ENCODE assay signal across 22 cellular contexts in the genomic region with DNA sequence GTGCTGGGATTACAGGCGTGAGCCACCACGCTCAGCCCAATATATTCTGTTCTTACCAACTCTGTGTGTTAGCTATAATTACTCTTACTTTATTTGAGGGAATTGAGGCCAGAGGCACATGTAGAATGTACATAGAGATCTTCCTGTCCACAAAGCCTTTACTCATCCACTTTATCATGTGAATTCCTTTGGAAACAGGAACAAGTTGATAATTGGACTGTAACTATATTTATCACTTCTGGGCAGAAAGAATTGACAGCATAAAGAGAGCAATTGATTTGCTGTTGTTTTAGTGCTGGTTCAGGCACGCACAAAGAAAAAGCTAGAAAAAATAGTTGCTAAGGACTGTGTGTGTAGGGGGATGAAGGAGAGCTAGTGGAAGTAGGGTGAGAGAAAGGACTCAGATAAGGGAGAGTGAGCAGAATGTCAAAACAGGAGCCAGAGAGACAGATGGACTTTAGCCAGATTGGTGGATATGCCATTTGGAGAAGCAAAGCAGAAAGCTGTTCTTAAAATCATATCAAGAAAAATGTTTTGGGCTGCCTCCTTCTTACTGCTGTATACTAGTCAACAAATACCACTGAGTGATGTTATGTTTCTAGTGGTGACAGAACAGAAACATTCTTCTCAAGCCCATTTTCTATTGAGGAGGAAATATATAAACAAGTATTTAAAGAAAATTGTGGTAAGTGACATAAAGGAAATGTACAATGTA.
"Had no signal": no experiment of that assay in that cellular context is flagged by ENCODE, and none has a peak within 500 bp of the region (broad histone marks: within the 10 kb centered on the region; RNA-seq: fewer than 3 reads in every experiment).

No MANE protein-coding gene starts in this region.

- H3K4me3 Mint-ChIP-seq: activated CD4-positive, alpha-beta T cell treated with anti-CD3 and anti-CD28 coated beads, Interleukin-2, amount 10 ng/mL, durations not matched to agents 24 days and 14 days; activated CD8-positive, alpha-beta T cell treated with anti-CD3 and anti-CD28 coated beads, Interleukin-2, amount 10 ng/mL, durations not matched to agents 7 days and 5 days; activated naive CD8-positive, alpha-beta T cell treated with anti-CD3 and anti-CD28 coated beads, Interleukin-2, amount 10 ng/mL, durations not matched to agents 7 days and 5 days; activated T-cell treated with anti-CD3 and anti-CD28 coated beads, Interleukin-2, amount 50 U/mL, for 24 hours; central memory CD8-positive, alpha-beta T cell; nephron had no signal

- H3K36me3 ChIP-seq: colonic mucosa, gastrocnemius medialis, lower lobe of right lung, tibial artery had no signal

- H3K27me3 ChIP-seq: body of pancreas, colonic mucosa, gastrocnemius medialis, tibial artery had no signal

- H3K4me1 Mint-ChIP-seq: activated CD4-positive, alpha-beta T cell treated with anti-CD3 and anti-CD28 coated beads, Interleukin-2, amount 10 ng/mL, durations not matched to agents 24 days and 14 days; activated naive CD8-positive, alpha-beta T cell treated with anti-CD3 and anti-CD28 coated beads, Interleukin-2, amount 10 ng/mL, durations not matched to agents 7 days and 5 days; central memory CD8-positive, alpha-beta T cell had no signal

- H3K27ac ChIP-seq: body of pancreas, colonic mucosa, gastrocnemius medialis, lower lobe of right lung, tibial artery had no signal

- H3K9me3 ChIP-seq: body of pancreas, colonic mucosa, gastrocnemius medialis, lower lobe of right lung, tibial artery had no signal

- DNase-seq: activated CD4-positive, alpha-beta T cell treated with anti-CD3 and anti-CD28 coated beads, Interleukin-2, amount 10 ng/mL, durations not matched to agents 24 days and 14 days; activated CD4-positive, CD25-positive, alpha-beta regulatory T cell; activated CD8-positive, alpha-beta T cell treated with anti-CD3 and anti-CD28 coated beads, Interleukin-2, amount 10 ng/mL, durations not matched to agents 7 days and 5 days; activated naive CD4-positive, alpha-beta T cell treated with Interleukin-2 at 50 U/mL for 16 hours; activated naive CD8-positive, alpha-beta T cell treated with anti-CD3 and anti-CD28 coated beads, Interleukin-2, amount 10 ng/mL, durations not matched to agents 7 days and 5 days; activated T-cell treated with anti-CD3 and anti-CD28 coated beads, Interleukin-2, amount 50 U/mL, for 24 hours; body of pancreas; colonic mucosa; erythroblast; gastrocnemius medialis; lower lobe of right lung; occipital lobe; posterior cingulate gyrus; retina; stimulated activated CD4-positive, alpha-beta T cell treated with anti-CD3 and anti-CD28 coated beads, Interleukin-2, amount 100 ng/mL, for 24 hours; stimulated activated naive CD8-positive, alpha-beta T cell treated with anti-CD3 and anti-CD28 coated beads, Interleukin-15, Interleukin-2, amounts not matched to agents 100 U/mL and 50 U/mL, for 24 hours; substantia nigra; T1000; tibial artery had no signal

- H3K4me3 ChIP-seq: body of pancreas, colonic mucosa, gastrocnemius medialis, lower lobe of right lung, tibial artery had no signal

- H3K27ac Mint-ChIP-seq: activated CD4-positive, alpha-beta T cell treated with anti-CD3 and anti-CD28 coated beads, Interleukin-2, amount 10 ng/mL, durations not matched to agents 24 days and 14 days; activated CD8-positive, alpha-beta T cell treated with anti-CD3 and anti-CD28 coated beads, Interleukin-2, amount 10 ng/mL, durations not matched to agents 7 days and 5 days; activated naive CD8-positive, alpha-beta T cell treated with anti-CD3 and anti-CD28 coated beads, Interleukin-2, amount 10 ng/mL, durations not matched to agents 7 days and 5 days; activated T-cell treated with anti-CD3 and anti-CD28 coated beads, Interleukin-2, amount 50 U/mL, for 24 hours; activated T-helper 2 cell treated with anti-CD3 and anti-CD28 coated beads, Interferon-gamma antibody, Interleukin-2, Interleukin-4, amounts not matched to agents 10 μg/mL and 5 μg/mL and 100 μg/mL, durations not matched to agents 14 hours and 24 hours and 36 hours had no signal

- ATAC-seq: activated CD8-positive, alpha-beta T cell treated with anti-CD3 and anti-CD28 coated beads, Interleukin-2, amount 10 ng/mL, durations not matched to agents 7 days and 5 days; body of pancreas; gastrocnemius medialis; lower lobe of right lung; stimulated activated naive CD8-positive, alpha-beta T cell treated with anti-CD3 and anti-CD28 coated beads, Interleukin-15, Interleukin-2, amounts not matched to agents 100 U/mL and 50 U/mL, for 24 hours had no signal

- H3K27me3 Mint-ChIP-seq: activated CD4-positive, alpha-beta T cell treated with anti-CD3 and anti-CD28 coated beads, Interleukin-2, amount 10 ng/mL, durations not matched to agents 24 days and 14 days; activated naive CD8-positive, alpha-beta T cell treated with anti-CD3 and anti-CD28 coated beads, Interleukin-2, amount 10 ng/mL, durations not matched to agents 7 days and 5 days; activated T-cell treated with anti-CD3 and anti-CD28 coated beads, Interleukin-2, amount 50 U/mL, for 24 hours; central memory CD8-positive, alpha-beta T cell had no signal

- H3K9me3 Mint-ChIP-seq: activated CD4-positive, alpha-beta T cell treated with anti-CD3 and anti-CD28 coated beads, Interleukin-2, amount 10 ng/mL, durations not matched to agents 24 days and 14 days; nephron had no signal

- H3K36me3 Mint-ChIP-seq: activated naive CD8-positive, alpha-beta T cell treated with anti-CD3 and anti-CD28 coated beads, Interleukin-2, amount 10 ng/mL, durations not matched to agents 7 days and 5 days had no signal

- H3K4me1 ChIP-seq: body of pancreas, colonic mucosa, gastrocnemius medialis, lower lobe of right lung, tibial artery had no signal
